10 cellular contexts compared by ENCODE assay signal in genomic region chr7:920351-921070, GRCh38. TPM values are rescaled to one million over a fixed set of nuclear protein-coding genes. Genes with fewer than 3 reads are reported as not detected.
A peak's percentile ranks its signal among the peaks of the same experiment; 100 is the strongest.
DNase-seq lines count a peak whose midpoint lies in the region; ATAC-seq and TF ChIP-seq lines count a peak whose summit lies in the region.
"Had no signal": no experiment of that assay in that cellular context is flagged by ENCODE, and none has a peak within 500 bp of the region (broad histone marks: within the 10 kb centered on the region; RNA-seq: fewer than 3 reads in every experiment).

No MANE protein-coding gene starts in this region.

- CTCF ChIA-PET in CD8-positive, alpha-beta memory T cell (lab: Charles Lee), result interaction anchor here (1.4 to 2.1 kb wide), 2 partner anchors 8 to 12 kb away, joined by 4 to 6 read pairs; no protein-coding TSS in a partner anchor
- CTCF ChIA-PET in activated B cell treated with CpG ODN at 0.5 μM for 24 hours (lab: Charles Lee), result no interaction called here

- H3K4me1 ChIP-seq in CD8-positive, alpha-beta memory T cell (ENCODE audit: insufficient read depth, low read length), result peaks cover 32% of the 10 kb centered on the region

- H3K4me1 Mint-ChIP-seq in CD8-positive, alpha-beta memory T cell, result peaks cover 25 to 58% (median 30%) of the 10 kb centered on the region in 3 donors
- peaks cover 35% of the 10 kb centered on the region for H3K4me1 Mint-ChIP-seq in activated B cell treated with CpG ODN at 0.5 μM for 24 hours
- peaks cover 34 to 37% of the 10 kb centered on the region in 2 donors for H3K4me1 Mint-ChIP-seq in effector memory CD8-positive, alpha-beta T cell (ENCODE audit: low read depth in 2 of 2)

- no peaks in the 10 kb centered on the region for H3K27me3 Mint-ChIP-seq in CD8-positive, alpha-beta memory T cell
- no peaks in the 10 kb centered on the region for H3K27me3 Mint-ChIP-seq in activated B cell treated with CpG ODN at 0.5 μM for 24 hours
- no peaks in the 10 kb centered on the region for H3K27me3 Mint-ChIP-seq in effector memory CD8-positive, alpha-beta T cell

- H3K4me3 ChIP-seq in CD8-positive, alpha-beta memory T cell (ENCODE audit: low read length), result no peak overlapping the region
- H3K4me3 ChIP-seq: SK-N-MC had no signal

- ATAC-seq in activated B cell treated with CpG ODN at 0.5 μM for 24 hours (ENCODE audit: low read depth) (no peak), sciatic nerve (no peak), GM18505 (IDR thresholded peaks at IDR 0.05; ENCODE audit: unreplicated experiment) (no peak), GM18873 (IDR thresholded peaks at IDR 0.05; ENCODE audit: low FRiP score, unreplicated experiment) (no peak)
- no peak for ATAC-seq in effector memory CD8-positive, alpha-beta T cell (replicated peaks)
- ATAC-seq: activated naive CD4-positive, alpha-beta T cell treated with anti-CD3 and anti-CD28 coated beads, Interleukin-2, amount 50 U/mL, for 72 hours had no signal

- no peaks in the 10 kb centered on the region for H3K9me3 ChIP-seq in CD8-positive, alpha-beta memory T cell (ENCODE audit: low read length)

- no peak for TF ChIP-seq CTCF in activated B cell treated with CpG ODN at 0.5 μM for 24 hours (IDR thresholded peaks at IDR 0.05)

- TF ChIP-seq POLR2A in GM18505 (IDR thresholded peaks at IDR 0.05; ENCODE audit: borderline replicate concordance, extremely low read depth, insufficient read depth, insufficient read length), result no peak

- H3K36me3 ChIP-seq in CD8-positive, alpha-beta memory T cell (ENCODE audit: insufficient read depth, low read length), result no peaks in the 10 kb centered on the region

- no peaks in the 10 kb centered on the region for H3K27me3 ChIP-seq in CD8-positive, alpha-beta memory T cell (ENCODE audit: insufficient read depth, low read length, poor library complexity, severe bottlenecking)

- peaks cover 0 to 1% (median 0%) of the 10 kb centered on the region in 3 donors for H3K36me3 Mint-ChIP-seq in CD8-positive, alpha-beta memory T cell
- H3K36me3 Mint-ChIP-seq in activated B cell treated with CpG ODN at 0.5 μM for 24 hours (ENCODE audit: low read depth), result no peaks in the 10 kb centered on the region
- peaks cover 26% of the 10 kb centered on the region for H3K36me3 Mint-ChIP-seq in effector memory CD8-positive, alpha-beta T cell (ENCODE audit: insufficient read depth)
- H3K36me3 Mint-ChIP-seq: activated naive CD4-positive, alpha-beta T cell treated with anti-CD3 and anti-CD28 coated beads, Interleukin-2, amount 50 U/mL, for 72 hours had no signal

- peak overlapping the region; percentile 55 to 98 (median 84) for H3K27ac Mint-ChIP-seq in CD8-positive, alpha-beta memory T cell
- peak overlapping the region; percentile 30 for H3K27ac Mint-ChIP-seq in activated B cell treated with CpG ODN at 0.5 μM for 24 hours
- H3K27ac Mint-ChIP-seq in effector memory CD8-positive, alpha-beta T cell, result peak overlapping the region; percentile 92 to 95

- peak overlapping the region in 6 of 7 donors; percentile 34 to 74 (median 64) for H3K4me3 Mint-ChIP-seq in CD8-positive, alpha-beta memory T cell
- H3K4me3 Mint-ChIP-seq in activated B cell treated with CpG ODN at 0.5 μM for 24 hours, result no peak overlapping the region
- peak overlapping the region in 1 of 2 donors; percentile 84 for H3K4me3 Mint-ChIP-seq in effector memory CD8-positive, alpha-beta T cell

- intact Hi-C loops in activated B cell treated with CpG ODN at 0.5 μM for 24 hours (cut with micrococcal nuclease), result loop anchor here (5.0 kb wide), 2 partner anchors 222 to 242 kb away; partner anchors contain the start of gene ZFAND2A
- intact Hi-C loops in sciatic nerve (cut with DNase I), result no loop called here

- POLR2A ChIA-PET in CD8-positive, alpha-beta memory T cell (lab: Charles Lee), result no interaction called here
- POLR2A ChIA-PET in activated B cell treated with CpG ODN at 0.5 μM for 24 hours (lab: Charles Lee), result no interaction called here

- no peak overlapping the region for H3K27ac ChIP-seq in CD8-positive, alpha-beta memory T cell (ENCODE audit: low read depth, low read length)
- H3K27ac ChIP-seq: SK-N-MC had no signal

- no peaks in the 10 kb centered on the region for H3K9me3 Mint-ChIP-seq in CD8-positive, alpha-beta memory T cell
- H3K9me3 Mint-ChIP-seq in activated B cell treated with CpG ODN at 0.5 μM for 24 hours, result no peaks in the 10 kb centered on the region
- no peaks in the 10 kb centered on the region for H3K9me3 Mint-ChIP-seq in effector memory CD8-positive, alpha-beta T cell
- H3K9me3 Mint-ChIP-seq: activated naive CD4-positive, alpha-beta T cell treated with anti-CD3 and anti-CD28 coated beads, Interleukin-2, amount 50 U/mL, for 72 hours had no signal

- DNase-seq in CD8-positive, alpha-beta memory T cell, result peak in 3 of 5 donors; percentile 1 to 48 (median 4)
- DNase-seq in activated B cell treated with CpG ODN at 0.5 μM for 24 hours (no peak), sciatic nerve (ENCODE audit: low spot score) (peak; percentile 59), hippocampal formation (lab: John Stamatoyannopoulos, UW) (no peak), NCI-H1417 treated with DMSO at 0.1 percent for 48 hours (lab: John Stamatoyannopoulos, UW) (no peak)
- DNase-seq in effector memory CD8-positive, alpha-beta T cell, result no peak

RNA-seq across cellular contexts. Expression of gene ADAP1, which starts 34.0 kb away (rescaled TPM):
- 10 to 100 TPM; 67.7 to 77.3 TPM for total RNA-seq in CD8-positive, alpha-beta memory T cell
- 37.7 TPM for polyA plus RNA-seq in CD8-positive, alpha-beta memory T cell
- total RNA-seq in activated B cell treated with CpG ODN at 0.5 μM for 24 hours (9.4 and 11.9 TPM in 2 replicates), sciatic nerve (42.8 TPM)

RNA-seq across cellular contexts. Expression of gene GET4, which starts 44.2 kb away (rescaled TPM):
- total RNA-seq in CD8-positive, alpha-beta memory T cell, result 10 to 100 TPM; 39.9 to 44.9 TPM
- 33.6 TPM for polyA plus RNA-seq in CD8-positive, alpha-beta memory T cell
- 40.5 and 41.4 TPM in 2 replicates for total RNA-seq in activated B cell treated with CpG ODN at 0.5 μM for 24 hours
- 25.4 TPM for total RNA-seq in sciatic nerve

RNA-seq across cellular contexts. Expression of gene COX19, which starts 54.8 kb away (rescaled TPM):
- total RNA-seq in CD8-positive, alpha-beta memory T cell, result 10 to 100 TPM; 18.9 to 21.3 TPM
- 25.9 TPM for polyA plus RNA-seq in CD8-positive, alpha-beta memory T cell
- total RNA-seq in activated B cell treated with CpG ODN at 0.5 μM for 24 hours, result 21.2 and 24.5 TPM in 2 replicates
- total RNA-seq in sciatic nerve, result 18.3 TPM

Comparison
In these comparisons a context has a peak if more than half of its experiments do, and no peak if none do; other contexts are left out.
1. DNase-seq: peak in CD8-positive, alpha-beta memory T cell (3 of 5) and sciatic nerve (single experiment); none in activated B cell treated with CpG ODN at 0.5 μM for 24 hours (single experiment), effector memory CD8-positive, alpha-beta T cell (0 of 3), hippocampal formation (0 of 2) and NCI-H1417 treated with DMSO at 0.1 percent for 48 hours (single experiment).
2. H3K27ac Mint-ChIP-seq: peak in every context shown above with its lines; median percentile 94 in effector memory CD8-positive, alpha-beta T cell; 84 in CD8-positive, alpha-beta memory T cell; 30 in activated B cell treated with CpG ODN at 0.5 μM for 24 hours.